In the genomic region with DNA sequence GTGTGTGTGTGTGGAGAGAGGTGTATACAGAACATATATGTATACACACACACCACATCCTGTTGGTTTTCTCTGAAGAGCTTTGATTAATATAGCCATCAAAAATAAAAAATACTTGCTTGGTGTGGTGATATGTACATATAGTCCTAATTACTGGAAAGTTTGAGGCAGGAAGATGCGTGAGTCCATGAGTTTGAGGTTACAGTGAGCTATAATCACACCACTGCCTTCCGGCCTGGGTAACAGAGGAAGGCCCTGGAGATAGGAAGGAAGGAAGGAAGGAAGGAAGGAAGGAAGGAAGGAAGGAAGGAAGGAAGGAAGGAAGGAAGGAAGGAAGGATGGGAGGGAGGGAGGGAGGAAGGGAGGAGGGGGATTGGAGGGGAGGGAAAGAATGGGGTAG, we compare ENCODE assay signal across 36 cellular contexts.
"Had no signal": no experiment of that assay in that cellular context is flagged by ENCODE, and none has a peak within 500 bp of the region (broad histone marks: within the 10 kb centered on the region; RNA-seq: fewer than 3 reads in every experiment).

No MANE protein-coding gene starts in this region.

- H3K4me3 ChIP-seq: adrenal gland, ascending aorta, body of pancreas, cardiac muscle cell had no signal

- H3K9me3 ChIP-seq: adrenal gland, ascending aorta, body of pancreas had no signal

- H3K9me3 Mint-ChIP-seq: activated naive CD4-positive, alpha-beta T cell treated with anti-CD3 and anti-CD28 coated beads for 36 hours; activated naive CD4-positive, alpha-beta T cell treated with anti-CD3 and anti-CD28 coated beads, Interleukin-2, amount 10 ng/mL, durations not matched to agents 7 days and 5 days; activated naive CD4-positive, alpha-beta T cell treated with anti-CD3 and anti-CD28 coated beads, Interleukin-2, amount 50 U/mL, for 24 hours; activated naive CD4-positive, alpha-beta T cell treated with anti-CD3 and anti-CD28 coated beads, Interleukin-2, amount 50 U/mL, for 72 hours; activated naive CD8-positive, alpha-beta T cell treated with anti-CD3 and anti-CD28 coated beads for 36 hours; activated naive CD8-positive, alpha-beta T cell treated with anti-CD3 and anti-CD28 coated beads, Interleukin-2, amount 10 ng/mL, durations not matched to agents 7 days and 5 days; activated T-cell treated with anti-CD3 and anti-CD28 coated beads, Interleukin-2, amount 50 U/mL, for 24 hours; activated T-cell treated with anti-CD3 and anti-CD28 coated beads, Interleukin-2, amount 50 U/mL, for 4 hours; activated T-helper 1 cell treated with anti-CD3 and anti-CD28 coated beads, Interleukin-12 subunit alpha, Interleukin-12 subunit beta, Interleukin-2, Interleukin-4 antibody, amounts not matched to agents 30 ng/mL and 10 ng/mL and 1 ng/mL, durations not matched to agents 14 hours and 24 hours and 36 hours; activated T-helper 2 cell treated with anti-CD3 and anti-CD28 coated beads, Interferon-gamma antibody, Interleukin-2, Interleukin-4, amounts not matched to agents 10 μg/mL and 5 μg/mL and 100 μg/mL, durations not matched to agents 14 hours and 24 hours and 36 hours; brain; central memory CD8-positive, alpha-beta T cell had no signal

- H3K27me3 ChIP-seq: adrenal gland, ascending aorta, body of pancreas, brain microvascular endothelial cell, cardiac muscle cell had no signal

- H3K36me3 Mint-ChIP-seq: activated naive CD4-positive, alpha-beta T cell treated with anti-CD3 and anti-CD28 coated beads, Interleukin-2, amount 10 ng/mL, durations not matched to agents 7 days and 5 days; activated naive CD4-positive, alpha-beta T cell treated with anti-CD3 and anti-CD28 coated beads, Interleukin-2, amount 50 U/mL, for 24 hours; activated naive CD4-positive, alpha-beta T cell treated with anti-CD3 and anti-CD28 coated beads, Interleukin-2, amount 50 U/mL, for 72 hours; activated naive CD8-positive, alpha-beta T cell; activated naive CD8-positive, alpha-beta T cell treated with anti-CD3 and anti-CD28 coated beads for 36 hours; activated naive CD8-positive, alpha-beta T cell treated with anti-CD3 and anti-CD28 coated beads, Interleukin-2, amount 10 ng/mL, durations not matched to agents 7 days and 5 days; brain had no signal

- H3K27ac ChIP-seq: adrenal gland, ascending aorta, body of pancreas, brain microvascular endothelial cell, cardiac muscle cell had no signal

- DNase-seq: activated effector memory CD4-positive, alpha-beta T cell treated with anti-CD3 and anti-CD28 coated beads, Interleukin-2, amount 50 U/mL, for 16 hours; activated effector memory CD4-positive, alpha-beta T cell treated with Interleukin-2 at 50 U/mL for 16 hours; activated gamma-delta T cell; activated gamma-delta T cell treated with Interleukin-2 at 50 U/mL for 16 hours; activated naive CD4-positive, alpha-beta T cell; activated naive CD4-positive, alpha-beta T cell treated with anti-CD3 and anti-CD28 coated beads for 36 hours; activated naive CD4-positive, alpha-beta T cell treated with anti-CD3 and anti-CD28 coated beads, Interleukin-2, amount 10 ng/mL, durations not matched to agents 7 days and 5 days; activated naive CD4-positive, alpha-beta T cell treated with anti-CD3 and anti-CD28 coated beads, Interleukin-2, amount 50 U/mL, for 16 hours; activated naive CD4-positive, alpha-beta T cell treated with Interleukin-2 at 50 U/mL for 16 hours; activated naive CD8-positive, alpha-beta T cell treated with anti-CD3 and anti-CD28 coated beads for 36 hours; activated naive CD8-positive, alpha-beta T cell treated with anti-CD3 and anti-CD28 coated beads, Interleukin-2, amount 10 ng/mL, durations not matched to agents 7 days and 5 days; activated naive CD8-positive, alpha-beta T cell treated with anti-CD3 and anti-CD28 coated beads, Interleukin-2, amount 50 U/mL, for 24 hours; activated T-cell treated with anti-CD3 and anti-CD28 coated beads, Interleukin-2, amount 50 U/mL, for 24 hours; activated T-cell treated with anti-CD3 and anti-CD28 coated beads, Interleukin-2, amount 50 U/mL, for 4 hours; activated T-cell treated with anti-CD3 and anti-CD28 coated beads, Interleukin-2, amount 50 U/mL, for 48 hours; activated T-cell treated with anti-CD3 and anti-CD28 coated beads, Interleukin-2, amount 50 U/mL, for 72 hours; adrenal gland; amniotic stem cell; amygdala; anterior cingulate cortex; aorta; body of pancreas; brain microvascular endothelial cell; caudate nucleus; central memory CD4-positive, alpha-beta T cell; cerebellar nuclear complex had no signal

- ATAC-seq: activated naive CD4-positive, alpha-beta T cell treated with anti-CD3 and anti-CD28 coated beads, Interleukin-2, amount 50 U/mL, for 72 hours; activated naive CD8-positive, alpha-beta T cell treated with anti-CD3 and anti-CD28 coated beads, Interleukin-2, amount 50 U/mL, for 24 hours; activated T-cell treated with anti-CD3 and anti-CD28 coated beads, Interleukin-2, amount 50 U/mL, for 4 hours; activated T-cell treated with anti-CD3 and anti-CD28 coated beads, Interleukin-2, amount 50 U/mL, for 72 hours; activated T-helper 17 cell treated with anti-CD3 and anti-CD28 coated beads, Interleukin-2, amount 50 U/mL, for 72 hours; body of pancreas had no signal

- H3K36me3 ChIP-seq: adrenal gland, ascending aorta, brain microvascular endothelial cell, cardiac muscle cell had no signal

- H3K27ac Mint-ChIP-seq: activated naive CD4-positive, alpha-beta T cell treated with anti-CD3 and anti-CD28 coated beads for 36 hours; activated naive CD4-positive, alpha-beta T cell treated with anti-CD3 and anti-CD28 coated beads, Interleukin-2, amount 10 ng/mL, durations not matched to agents 7 days and 5 days; activated naive CD4-positive, alpha-beta T cell treated with anti-CD3 and anti-CD28 coated beads, Interleukin-2, amount 50 U/mL, for 24 hours; activated naive CD4-positive, alpha-beta T cell treated with anti-CD3 and anti-CD28 coated beads, Interleukin-2, amount 50 U/mL, for 72 hours; activated naive CD8-positive, alpha-beta T cell; activated naive CD8-positive, alpha-beta T cell treated with anti-CD3 and anti-CD28 coated beads for 36 hours; activated naive CD8-positive, alpha-beta T cell treated with anti-CD3 and anti-CD28 coated beads, Interleukin-2, amount 10 ng/mL, durations not matched to agents 7 days and 5 days; activated naive CD8-positive, alpha-beta T cell treated with anti-CD3 and anti-CD28 coated beads, Interleukin-2, amount 50 U/mL, for 24 hours; activated T-cell treated with anti-CD3 and anti-CD28 coated beads, Interleukin-2, amount 50 U/mL, for 24 hours; activated T-cell treated with anti-CD3 and anti-CD28 coated beads, Interleukin-2, amount 50 U/mL, for 72 hours; activated T-helper 1 cell treated with anti-CD3 and anti-CD28 coated beads, Interleukin-12 subunit alpha, Interleukin-12 subunit beta, Interleukin-2, Interleukin-4 antibody, amounts not matched to agents 30 ng/mL and 10 ng/mL and 1 ng/mL, durations not matched to agents 14 hours and 24 hours and 36 hours; activated T-helper 17 cell treated with anti-CD3 and anti-CD28 coated beads, Interleukin-2, amount 50 U/mL, for 72 hours; activated T-helper 2 cell treated with anti-CD3 and anti-CD28 coated beads, Interferon-gamma antibody, Interleukin-2, Interleukin-4, amounts not matched to agents 10 μg/mL and 5 μg/mL and 100 μg/mL, durations not matched to agents 14 hours and 24 hours and 36 hours; brain had no signal

- H3K4me1 ChIP-seq: adrenal gland, ascending aorta had no signal

- H3K4me1 Mint-ChIP-seq: activated naive CD4-positive, alpha-beta T cell treated with anti-CD3 and anti-CD28 coated beads, Interleukin-2, amount 10 ng/mL, durations not matched to agents 7 days and 5 days; activated naive CD4-positive, alpha-beta T cell treated with anti-CD3 and anti-CD28 coated beads, Interleukin-2, amount 50 U/mL, for 24 hours; activated naive CD8-positive, alpha-beta T cell treated with anti-CD3 and anti-CD28 coated beads for 36 hours; activated naive CD8-positive, alpha-beta T cell treated with anti-CD3 and anti-CD28 coated beads, Interleukin-2, amount 10 ng/mL, durations not matched to agents 7 days and 5 days; activated naive CD8-positive, alpha-beta T cell treated with anti-CD3 and anti-CD28 coated beads, Interleukin-2, amount 50 U/mL, for 24 hours; activated T-helper 17 cell treated with anti-CD3 and anti-CD28 coated beads, Interleukin-2, amount 50 U/mL, for 72 hours; brain; central memory CD8-positive, alpha-beta T cell had no signal

- H3K27me3 Mint-ChIP-seq: activated naive CD4-positive, alpha-beta T cell treated with anti-CD3 and anti-CD28 coated beads, Interleukin-2, amount 10 ng/mL, durations not matched to agents 7 days and 5 days; central memory CD8-positive, alpha-beta T cell had no signal

- H3K4me3 Mint-ChIP-seq: activated naive CD4-positive, alpha-beta T cell treated with anti-CD3 and anti-CD28 coated beads for 36 hours; activated naive CD4-positive, alpha-beta T cell treated with anti-CD3 and anti-CD28 coated beads, Interleukin-2, amount 10 ng/mL, durations not matched to agents 7 days and 5 days; activated naive CD4-positive, alpha-beta T cell treated with anti-CD3 and anti-CD28 coated beads, Interleukin-2, amount 50 U/mL, for 24 hours; activated naive CD8-positive, alpha-beta T cell; activated naive CD8-positive, alpha-beta T cell treated with anti-CD3 and anti-CD28 coated beads for 36 hours; activated naive CD8-positive, alpha-beta T cell treated with anti-CD3 and anti-CD28 coated beads, Interleukin-2, amount 10 ng/mL, durations not matched to agents 7 days and 5 days; activated naive CD8-positive, alpha-beta T cell treated with anti-CD3 and anti-CD28 coated beads, Interleukin-2, amount 50 U/mL, for 24 hours; activated T-cell treated with anti-CD3 and anti-CD28 coated beads, Interleukin-2, amount 50 U/mL, for 24 hours; activated T-cell treated with anti-CD3 and anti-CD28 coated beads, Interleukin-2, amount 50 U/mL, for 4 hours; activated T-cell treated with anti-CD3 and anti-CD28 coated beads, Interleukin-2, amount 50 U/mL, for 72 hours; activated T-helper 1 cell treated with anti-CD3 and anti-CD28 coated beads, Interleukin-12 subunit alpha, Interleukin-12 subunit beta, Interleukin-2, Interleukin-4 antibody, amounts not matched to agents 30 ng/mL and 10 ng/mL and 1 ng/mL, durations not matched to agents 14 hours and 24 hours and 36 hours; activated T-helper 17 cell treated with anti-CD3 and anti-CD28 coated beads, Interleukin-2, amount 50 U/mL, for 72 hours; brain; central memory CD8-positive, alpha-beta T cell had no signal
